ENCODE assay signal across 9 cellular contexts in the genomic region with DNA sequence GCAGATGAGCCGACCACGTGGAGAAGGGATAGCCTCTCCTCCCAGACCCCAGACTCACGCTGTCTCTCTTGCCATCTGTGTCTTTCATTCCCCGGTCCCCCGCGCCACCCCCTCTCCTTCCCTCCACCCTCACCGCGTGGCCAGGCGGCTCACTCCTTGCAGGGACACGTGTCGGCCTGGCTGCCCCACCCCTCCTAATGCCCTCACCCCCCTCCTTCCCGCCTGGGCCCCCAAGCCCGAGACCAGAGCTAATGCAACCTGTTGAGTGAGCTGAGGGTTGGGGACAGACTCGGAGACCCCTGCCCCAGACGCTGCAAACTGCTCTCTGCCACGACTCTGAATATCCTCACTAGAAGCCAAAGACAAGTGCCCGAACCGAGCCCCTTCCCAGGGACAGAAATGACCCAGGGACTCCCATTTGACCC. TPM values are rescaled to one million over a fixed set of nuclear protein-coding genes. Genes with fewer than 3 reads are reported as not detected.
A peak's percentile ranks its signal among the peaks of the same experiment; 100 is the strongest.
DNase-seq lines count a peak whose midpoint lies in the region; ATAC-seq, FAIRE-seq and TF ChIP-seq lines count a peak whose summit lies in the region.
"Had no signal": no experiment of that assay in that cellular context is flagged by ENCODE, and none has a peak within 500 bp of the region (broad histone marks: within the 10 kb centered on the region; RNA-seq: fewer than 3 reads in every experiment).

No MANE protein-coding gene starts in this region.

- no peaks in the 10 kb centered on the region for H3K27me3 Mint-ChIP-seq in stimulated activated naive CD8-positive, alpha-beta T cell treated with anti-CD3 and anti-CD28 coated beads, Interleukin-15, Interleukin-2, amounts not matched to agents 100 ng/mL and 50 ng/mL, for 24 hours

- peaks cover 48% of the 10 kb centered on the region for H3K79me2 ChIP-seq in MM.1S (ENCODE audit: low read length)

- H3K4me3 Mint-ChIP-seq in stimulated activated naive CD8-positive, alpha-beta T cell treated with anti-CD3 and anti-CD28 coated beads, Interleukin-15, Interleukin-2, amounts not matched to agents 100 ng/mL and 50 ng/mL, for 24 hours = peak overlapping the region; percentile 96

- ATAC-seq in left colon = peak; percentile 81
- ATAC-seq in GM21515 (IDR thresholded peaks at IDR 0.05; ENCODE audit: unreplicated experiment) = no peak

- H3F3A ChIP-seq in MM.1S (ENCODE audit: insufficient read depth, low read length) = no peaks in the 10 kb centered on the region

- H3K4me1 Mint-ChIP-seq in stimulated activated naive CD8-positive, alpha-beta T cell treated with anti-CD3 and anti-CD28 coated beads, Interleukin-15, Interleukin-2, amounts not matched to agents 100 ng/mL and 50 ng/mL, for 24 hours (ENCODE audit: low read depth) = peaks cover 36% of the 10 kb centered on the region

- H3K9ac ChIP-seq in MM.1S (ENCODE audit: low read length) = peak overlapping the region; percentile 88

- H3K36me3 ChIP-seq in MM.1S (replicated peaks; ENCODE audit: insufficient read depth, low read length) = no peaks in the 10 kb centered on the region
- H3K36me3 ChIP-seq in MG63 = no peaks in the 10 kb centered on the region

- H3K27ac Mint-ChIP-seq in stimulated activated naive CD8-positive, alpha-beta T cell treated with anti-CD3 and anti-CD28 coated beads, Interleukin-15, Interleukin-2, amounts not matched to agents 100 ng/mL and 50 ng/mL, for 24 hours = peak overlapping the region; percentile 99

- peak; percentile 44 for DNase-seq in GM12891 (ENCODE audit: insufficient read length, low spot score)
- peak; percentile 53 for DNase-seq in MM.1S
- DNase-seq in activated effector memory CD4-positive, alpha-beta T cell treated with anti-CD3 and anti-CD28 coated beads, Interleukin-2, amount 50 U/mL, for 16 hours = peak; percentile 80
- DNase-seq in left colon = peak; percentile 52 to 62
- DNase-seq in putamen (ENCODE audit: low spot score) = no peak
- no peak for DNase-seq in MG63

- TF ChIP-seq POLR2A in GM12891 (IDR thresholded peaks at IDR 0.05; ENCODE audit: low read depth, low read length) = no peak

- peak; percentile 41 for FAIRE-seq in GM12891 (lab: Jason Lieb, UNC)

- peaks cover 30% of the 10 kb centered on the region for H3K36me3 Mint-ChIP-seq in stimulated activated naive CD8-positive, alpha-beta T cell treated with anti-CD3 and anti-CD28 coated beads, Interleukin-15, Interleukin-2, amounts not matched to agents 100 ng/mL and 50 ng/mL, for 24 hours (ENCODE audit: low read depth)

- H4K20me1 ChIP-seq in MM.1S (ENCODE audit: insufficient read depth, low read length) = no peaks in the 10 kb centered on the region

- H3K4me2 ChIP-seq in MM.1S (ENCODE audit: low read depth, low read length) = peak overlapping the region; percentile 74

- H3K9me3 ChIP-seq in MM.1S (replicated peaks; ENCODE audit: insufficient read depth, low read length) = no peaks in the 10 kb centered on the region
- H3K9me3 ChIP-seq in MG63 = no peaks in the 10 kb centered on the region

- H3K9me3 Mint-ChIP-seq in stimulated activated naive CD8-positive, alpha-beta T cell treated with anti-CD3 and anti-CD28 coated beads, Interleukin-15, Interleukin-2, amounts not matched to agents 100 ng/mL and 50 ng/mL, for 24 hours = no peaks in the 10 kb centered on the region

- H3K27me3 ChIP-seq in MM.1S (replicated peaks; ENCODE audit: insufficient read depth, low read length) (no peaks in the 10 kb centered on the region), MG63 (no peaks in the 10 kb centered on the region)

- intact Hi-C loops in left colon (cut with DNase I, micrococcal nuclease) = no loop called here

- peak overlapping the region; percentile 86 for H3K4me3 ChIP-seq in MM.1S (ENCODE audit: low read length)
- no peak overlapping the region for H3K4me3 ChIP-seq in MG63

- no peaks in the 10 kb centered on the region for H3K4me1 ChIP-seq in MM.1S (ENCODE audit: low read length)

- H3K27ac ChIP-seq in MM.1S (ENCODE audit: low read length) = peak overlapping the region; percentile 46; the same call in 1 of the 2 replicates

- 0 out of 2 replicates have a peak overlapping the region, but pooled peaks have one; percentile 49 for H2AFZ ChIP-seq in MM.1S (ENCODE audit: low read length)

- H3K9me2 ChIP-seq in MM.1S (replicated peaks; ENCODE audit: insufficient read depth, low read length) = no peaks in the 10 kb centered on the region

- TF ChIP-seq CTCF in MM.1S (IDR thresholded peaks at IDR 0.05; ENCODE audit: low read length) = no peak

TF ChIP-seq in GM12891, 5 proteins besides CTCF, POLR2A, EP300 and RAD21:
- TF ChIP-seq TAF1 (IDR thresholded peaks at IDR 0.05; ENCODE audit: low read depth, low read length) = no peak
- no peak for TF ChIP-seq SPI1 (IDR thresholded peaks at IDR 0.05; ENCODE audit: low read depth, low read length)
- no peak for TF ChIP-seq POLR2AphosphoS5 (IDR thresholded peaks at IDR 0.05; ENCODE audit: low read depth, low read length)
- no peak for TF ChIP-seq POU2F2 (IDR thresholded peaks at IDR 0.05; ENCODE audit: low read depth, low read length)
- no peak for TF ChIP-seq PAX5 (IDR thresholded peaks at IDR 0.05; ENCODE audit: insufficient read depth, low read length, severe bottlenecking)

RNA-seq across cellular contexts. Expression of a gene that starts 1.8 kb away (rescaled TPM):
- 29.4 TPM for polyA plus RNA-seq in GM12891 (2012; ENCODE audit: low read depth, missing spikeins)
- total RNA-seq in left colon = 10 to 100 TPM; 16.7 to 24.1 TPM
- total RNA-seq in MG63 (2014; rRNA removed; shearing (Covaris generic); ENCODE audit: low replicate concordance) = 0.79 and 2.0 TPM in 2 replicates

RNA-seq across cellular contexts. Expression of a gene that starts 7.7 kb away (rescaled TPM):
- polyA plus RNA-seq in GM12891 (2012; ENCODE audit: low read depth, missing spikeins) = 31.0 TPM
- total RNA-seq in left colon = 10 to 100 TPM; 19.5 to 25.1 TPM
- total RNA-seq in MG63 (2014; rRNA removed; shearing (Covaris generic); ENCODE audit: low replicate concordance) = 55.3 and 76.6 TPM in 2 replicates

RNA-seq across cellular contexts. Expression of a gene that starts 40.5 kb away (rescaled TPM):
- 8.8 TPM for polyA plus RNA-seq in GM12891 (2012; ENCODE audit: low read depth, missing spikeins)
- 1 to 10 TPM; 4.0 to 5.8 TPM for total RNA-seq in left colon
- total RNA-seq in MG63 (2014; rRNA removed; shearing (Covaris generic); ENCODE audit: low replicate concordance) = 1.6 and 11.2 TPM in 2 replicates

RNA-seq across cellular contexts. Expression of a gene that starts 53.3 kb away (rescaled TPM):
- polyA plus RNA-seq in GM12891 (2012; ENCODE audit: low read depth, missing spikeins) = 95.9 TPM
- total RNA-seq in left colon = 100 to 1,000 TPM; 152 to 207 TPM
- total RNA-seq in MG63 (2014; rRNA removed; shearing (Covaris generic); ENCODE audit: low replicate concordance) = 15.9 and 32.9 TPM in 2 replicates

RNA-seq across cellular contexts. Expression of a gene that starts 56.5 kb away (rescaled TPM):
- polyA plus RNA-seq in GM12891 (2012; ENCODE audit: low read depth, missing spikeins) = 0.08 TPM
- not detected for total RNA-seq in left colon
- total RNA-seq in MG63 (2014; rRNA removed; shearing (Covaris generic); ENCODE audit: low replicate concordance) = not detected in 2 replicates
- total RNA-seq: NCI-H460 had no signal

Comparison
In these comparisons a context has a peak if more than half of its experiments do, and no peak if none do; other contexts are left out.
1. DNase-seq: peak in GM12891 (single experiment), MM.1S (single experiment), activated effector memory CD4-positive, alpha-beta T cell treated with anti-CD3 and anti-CD28 coated beads, Interleukin-2, amount 50 U/mL, for 16 hours (single experiment) and left colon (2 of 2); none in putamen (single experiment) and MG63 (single experiment).